In the genomic region with DNA sequence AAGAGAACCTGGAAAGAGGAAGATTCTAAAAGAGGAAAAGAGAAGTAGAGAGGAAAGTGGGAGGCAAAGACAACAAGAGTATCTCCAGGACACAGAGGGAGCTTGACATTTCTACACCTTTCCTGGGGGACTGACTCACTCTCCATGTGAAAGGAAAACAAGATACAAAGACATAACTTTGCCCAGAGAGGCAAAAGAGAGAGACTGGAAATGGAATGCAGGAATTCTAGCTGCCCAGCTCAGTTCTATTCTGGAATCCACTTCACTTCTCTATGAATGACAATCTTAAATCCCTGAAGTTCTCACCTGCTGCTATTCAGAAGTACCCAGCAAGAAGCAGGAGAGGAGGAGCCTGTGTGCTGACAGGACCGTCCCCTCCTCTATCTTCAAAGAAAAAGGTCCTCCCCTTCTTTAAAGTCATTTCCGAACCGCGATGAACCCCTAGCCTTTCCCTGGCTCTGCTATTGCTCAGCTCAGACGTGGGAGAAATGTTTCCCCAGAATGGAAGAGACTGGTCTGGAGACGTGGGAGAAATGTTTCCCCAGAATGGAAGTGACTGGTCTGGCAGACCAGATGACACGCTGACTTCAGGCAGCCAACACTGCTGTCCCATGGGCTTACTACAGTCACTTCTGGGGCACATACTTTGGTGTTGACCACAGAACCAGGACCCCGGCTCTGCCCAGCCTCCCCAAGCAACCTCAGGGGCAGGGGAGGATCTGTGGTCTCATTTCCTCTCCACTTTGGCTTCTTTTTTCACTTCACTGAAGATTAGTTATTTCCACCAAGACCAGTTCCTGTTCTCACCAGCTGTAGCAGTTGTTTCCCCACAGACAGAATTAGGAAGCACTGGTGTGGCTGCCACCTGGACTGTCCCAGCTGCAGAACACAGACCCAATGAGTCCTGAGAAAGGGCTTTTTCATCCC, we compare ENCODE assay signal across 8 cellular contexts. TPM values are rescaled to one million over a fixed set of nuclear protein-coding genes. Genes with fewer than 3 reads are reported as not detected.
DNase-seq lines count a peak whose midpoint lies in the region; ATAC-seq and TF ChIP-seq lines count a peak whose summit lies in the region.

No MANE protein-coding gene starts in this region.

- peak overlapping the region; percentile 13 to 24 (median 14) for H3K27ac ChIP-seq in right lobe of liver

- 25% methylated on average over 8 of the region's 8 CpGs for WGBS in right lobe of liver (ENCODE audit: insufficient coverage, low coverage, low lambda C conversion rate, missing lambda C conversion rate)

- DNase-seq in AG08395 (ENCODE audit: low spot score) (peak; percentile 57), right lobe of liver (no peak), superior temporal gyrus (ENCODE audit: extremely low spot score) (peak; percentile 23), COR-L47 (lab: John Stamatoyannopoulos, UW) (no peak)
- peak; percentile 13 for DNase-seq in central memory CD4-positive, alpha-beta T cell

- no peaks in the 10 kb centered on the region for H3K27me3 ChIP-seq in right lobe of liver

- no peaks in the 10 kb centered on the region for H3K4me1 ChIP-seq in right lobe of liver

- no peaks in the 10 kb centered on the region for H3K36me3 ChIP-seq in right lobe of liver

- TF ChIP-seq CTCF in right lobe of liver (IDR thresholded peaks at IDR 0.05) = no peak

- H3K9me3 ChIP-seq in right lobe of liver = no peaks in the 10 kb centered on the region

- ATAC-seq in GM19043 (IDR thresholded peaks at IDR 0.05; ENCODE audit: low read depth, unreplicated experiment) = peak; percentile 80
- peak; percentile 75 for ATAC-seq in HG03135 (IDR thresholded peaks at IDR 0.05; ENCODE audit: unreplicated experiment)
- peak; percentile 74 for ATAC-seq in SK-N-SH treated with all-trans-retinoic acid at 6 μM for 48 hours
- peak; percentile 50 to 69 (median 62) for ATAC-seq in right lobe of liver

- no peak overlapping the region for H3K4me3 ChIP-seq in right lobe of liver

- intact Hi-C loops in right lobe of liver (cut with DNase I) = no loop called here

- TF ChIP-seq POLR2A in right lobe of liver (IDR thresholded peaks at IDR 0.05) = no peak

TF ChIP-seq in SK-N-SH treated with all-trans-retinoic acid at 6 μM for 48 hours, 23 proteins besides CTCF, POLR2A, EP300 and RAD21:
- TF ChIP-seq ZNF565 (CRISPR knock-in tag; conservative IDR thresholded peaks at IDR 0.05; ENCODE audit: low read depth) = no peak
- TF ChIP-seq PPARA (CRISPR knock-in tag; IDR thresholded peaks at IDR 0.05; ENCODE audit: borderline replicate concordance) = no peak
- no peak for TF ChIP-seq SNAI2 (CRISPR knock-in tag; IDR thresholded peaks at IDR 0.05)
- TF ChIP-seq GLIS3 (CRISPR knock-in tag; IDR thresholded peaks at IDR 0.05) = no peak
- no peak for TF ChIP-seq ZNF8 (CRISPR knock-in tag; IDR thresholded peaks at IDR 0.05)
- TF ChIP-seq RARB (CRISPR knock-in tag; IDR thresholded peaks at IDR 0.05) = no peak
- no peak for TF ChIP-seq ZFP3 (CRISPR knock-in tag; IDR thresholded peaks at IDR 0.05)
- TF ChIP-seq, protein P1, sequence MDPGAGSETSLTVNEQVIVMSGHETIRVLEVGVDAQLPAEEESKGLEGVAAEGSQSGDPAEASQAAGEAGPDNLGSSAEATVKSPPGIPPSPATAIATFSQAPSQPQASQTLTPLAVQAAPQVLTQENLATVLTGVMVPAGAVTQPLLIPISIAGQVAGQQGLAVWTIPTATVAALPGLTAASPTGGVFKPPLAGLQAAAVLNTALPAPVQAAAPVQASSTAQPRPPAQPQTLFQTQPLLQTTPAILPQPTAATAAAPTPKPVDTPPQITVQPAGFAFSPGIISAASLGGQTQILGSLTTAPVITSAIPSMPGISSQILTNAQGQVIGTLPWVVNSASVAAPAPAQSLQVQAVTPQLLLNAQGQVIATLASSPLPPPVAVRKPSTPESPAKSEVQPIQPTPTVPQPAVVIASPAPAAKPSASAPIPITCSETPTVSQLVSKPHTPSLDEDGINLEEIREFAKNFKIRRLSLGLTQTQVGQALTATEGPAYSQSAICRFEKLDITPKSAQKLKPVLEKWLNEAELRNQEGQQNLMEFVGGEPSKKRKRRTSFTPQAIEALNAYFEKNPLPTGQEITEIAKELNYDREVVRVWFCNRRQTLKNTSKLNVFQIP (CRISPR knock-in tag; IDR thresholded peaks at IDR 0.05; ENCODE audit: borderline replicate concordance, low read depth) = no peak
- TF ChIP-seq OSR1 (CRISPR knock-in tag; IDR thresholded peaks at IDR 0.05) = no peak
- no peak for TF ChIP-seq BACH2 (CRISPR knock-in tag; IDR thresholded peaks at IDR 0.05; ENCODE audit: borderline replicate concordance)
- TF ChIP-seq, protein P2, sequence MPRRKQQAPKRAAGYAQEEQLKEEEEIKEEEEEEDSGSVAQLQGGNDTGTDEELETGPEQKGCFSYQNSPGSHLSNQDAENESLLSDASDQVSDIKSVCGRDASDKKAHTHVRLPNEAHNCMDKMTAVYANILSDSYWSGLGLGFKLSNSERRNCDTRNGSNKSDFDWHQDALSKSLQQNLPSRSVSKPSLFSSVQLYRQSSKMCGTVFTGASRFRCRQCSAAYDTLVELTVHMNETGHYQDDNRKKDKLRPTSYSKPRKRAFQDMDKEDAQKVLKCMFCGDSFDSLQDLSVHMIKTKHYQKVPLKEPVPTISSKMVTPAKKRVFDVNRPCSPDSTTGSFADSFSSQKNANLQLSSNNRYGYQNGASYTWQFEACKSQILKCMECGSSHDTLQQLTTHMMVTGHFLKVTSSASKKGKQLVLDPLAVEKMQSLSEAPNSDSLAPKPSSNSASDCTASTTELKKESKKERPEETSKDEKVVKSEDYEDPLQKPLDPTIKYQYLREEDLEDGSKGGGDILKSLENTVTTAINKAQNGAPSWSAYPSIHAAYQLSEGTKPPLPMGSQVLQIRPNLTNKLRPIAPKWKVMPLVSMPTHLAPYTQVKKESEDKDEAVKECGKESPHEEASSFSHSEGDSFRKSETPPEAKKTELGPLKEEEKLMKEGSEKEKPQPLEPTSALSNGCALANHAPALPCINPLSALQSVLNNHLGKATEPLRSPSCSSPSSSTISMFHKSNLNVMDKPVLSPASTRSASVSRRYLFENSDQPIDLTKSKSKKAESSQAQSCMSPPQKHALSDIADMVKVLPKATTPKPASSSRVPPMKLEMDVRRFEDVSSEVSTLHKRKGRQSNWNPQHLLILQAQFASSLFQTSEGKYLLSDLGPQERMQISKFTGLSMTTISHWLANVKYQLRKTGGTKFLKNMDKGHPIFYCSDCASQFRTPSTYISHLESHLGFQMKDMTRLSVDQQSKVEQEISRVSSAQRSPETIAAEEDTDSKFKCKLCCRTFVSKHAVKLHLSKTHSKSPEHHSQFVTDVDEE (CRISPR knock-in tag; IDR thresholded peaks at IDR 0.05) = no peak
- TF ChIP-seq ISL1 (CRISPR knock-in tag; IDR thresholded peaks at IDR 0.05) = no peak
- no peak for TF ChIP-seq TOX (CRISPR knock-in tag; IDR thresholded peaks at IDR 0.05; ENCODE audit: borderline replicate concordance)
- no peak for TF ChIP-seq TCF4 (CRISPR knock-in tag; IDR thresholded peaks at IDR 0.05; ENCODE audit: borderline replicate concordance)
- TF ChIP-seq, protein P3, sequence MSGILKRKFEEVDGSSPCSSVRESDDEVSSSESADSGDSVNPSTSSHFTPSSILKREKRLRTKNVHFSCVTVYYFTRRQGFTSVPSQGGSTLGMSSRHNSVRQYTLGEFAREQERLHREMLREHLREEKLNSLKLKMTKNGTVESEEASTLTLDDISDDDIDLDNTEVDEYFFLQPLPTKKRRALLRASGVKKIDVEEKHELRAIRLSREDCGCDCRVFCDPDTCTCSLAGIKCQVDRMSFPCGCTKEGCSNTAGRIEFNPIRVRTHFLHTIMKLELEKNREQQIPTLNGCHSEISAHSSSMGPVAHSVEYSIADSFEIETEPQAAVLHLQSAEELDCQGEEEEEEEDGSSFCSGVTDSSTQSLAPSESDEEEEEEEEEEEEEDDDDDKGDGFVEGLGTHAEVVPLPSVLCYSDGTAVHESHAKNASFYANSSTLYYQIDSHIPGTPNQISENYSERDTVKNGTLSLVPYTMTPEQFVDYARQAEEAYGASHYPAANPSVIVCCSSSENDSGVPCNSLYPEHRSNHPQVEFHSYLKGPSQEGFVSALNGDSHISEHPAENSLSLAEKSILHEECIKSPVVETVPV (CRISPR knock-in tag; IDR thresholded peaks at IDR 0.05) = no peak

RNA-seq across cellular contexts. Expression of a gene that starts 8.3 kb away (rescaled TPM):
- total RNA-seq in right lobe of liver = 1 to 10 TPM; 2.1 to 4.9 (median 2.9) TPM

RNA-seq across cellular contexts. Expression of a gene that starts 42.5 kb away (rescaled TPM):
- total RNA-seq in right lobe of liver = 1,000 to 10,000 TPM in 3 of 6 experiments, 100 to 1,000 TPM in 3; 538 to 1,268 (median 937) TPM

Comparison
In these comparisons a context has a peak if more than half of its experiments do, and no peak if none do; other contexts are left out.
1. DNase-seq: peak in AG08395 (single experiment), central memory CD4-positive, alpha-beta T cell (single experiment) and superior temporal gyrus (single experiment); none in right lobe of liver (0 of 3) and COR-L47 (single experiment).
2. Peak in every context shown above with its lines, with median percentiles within 50 percentile points of each other: ATAC-seq.